Comparison of ENCODE assay signal across 9 cellular contexts in the genomic region with DNA sequence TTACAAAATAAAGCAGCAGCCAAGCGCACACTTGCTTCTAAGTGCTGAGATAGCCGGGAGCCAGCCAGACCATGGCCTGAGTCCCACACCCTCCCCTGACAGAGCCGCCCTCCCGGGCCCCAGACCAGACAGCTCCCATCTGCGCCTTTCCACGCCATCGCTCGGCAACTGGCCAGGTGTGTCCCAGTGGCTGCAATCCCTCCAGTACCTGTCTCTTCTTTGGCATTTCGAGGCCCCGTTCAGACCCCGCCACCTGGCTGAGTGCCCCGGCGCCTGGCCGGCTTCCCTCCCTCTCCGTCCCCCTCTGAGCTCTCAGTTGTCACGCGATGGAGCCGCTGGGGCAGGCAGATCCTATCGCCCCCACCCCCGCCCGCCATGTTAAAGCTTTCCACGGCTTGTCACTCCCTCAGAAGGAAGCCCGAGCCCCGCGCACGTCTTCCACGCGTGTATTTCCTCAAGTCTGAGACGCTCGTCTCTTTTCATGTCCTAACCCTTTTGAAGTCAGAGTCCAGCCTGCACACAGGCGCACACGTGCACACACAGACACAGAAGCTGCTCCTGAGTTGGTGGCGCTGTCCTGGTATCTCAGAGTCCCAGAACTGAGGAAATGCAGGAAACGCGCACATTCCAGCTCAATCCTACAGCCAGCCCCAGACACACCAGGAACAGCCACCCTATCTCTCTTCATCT. TPM values are rescaled to one million over a fixed set of nuclear protein-coding genes. Genes with fewer than 3 reads are reported as not detected.
DNase-seq lines count a peak whose midpoint lies in the region; ATAC-seq and TF ChIP-seq lines count a peak whose summit lies in the region.
"Had no signal": no experiment of that assay in that cellular context is flagged by ENCODE, and none has a peak within 500 bp of the region (broad histone marks: within the 10 kb centered on the region; RNA-seq: fewer than 3 reads in every experiment).

No MANE protein-coding gene starts in this region.

- H3K4me1 Mint-ChIP-seq in glutamatergic neuron (ENCODE audit: low read depth, unreplicated experiment), result peaks cover 64% of the 10 kb centered on the region

- H3K27ac Mint-ChIP-seq in glutamatergic neuron (ENCODE audit: unreplicated experiment), result peak overlapping the region; percentile 75

- H3K27me3 ChIP-seq in ovary, result no peaks in the 10 kb centered on the region

- DNase-seq in EH (ENCODE audit: low read depth) (peak; percentile 87), glutamatergic neuron (no peak), ovary (peak; percentile 93 to 96 (median 95)), NCI-H748 (lab: John Stamatoyannopoulos, UW; ENCODE audit: unreplicated experiment) (no peak), UCSD-AML1 (lab: John Stamatoyannopoulos, UW; ENCODE audit: unreplicated experiment) (no peak), NCI-H146 treated with DMSO at 0.1 percent for 48 hours (lab: John Stamatoyannopoulos, UW; ENCODE audit: unreplicated experiment) (no peak)

- H3K4me3 ChIP-seq in WI38 (ENCODE audit: low read depth, low read length) (peak overlapping the region; percentile 45), ovary (peak overlapping the region; percentile 25)

- intact Hi-C loops in ovary (cut with DNase I), result loop anchor here (5.0 to 10.0 kb wide), 3 partner anchors 55 to 217 kb away; a partner anchor contains a TSS

- TF ChIP-seq CTCF in WI38 (IDR thresholded peaks at IDR 0.05; ENCODE audit: low read depth, low read length) (0 out of 2 replicates have a peak, but pooled peaks have one; percentile 15), glutamatergic neuron (IDR thresholded peaks at IDR 0.05; ENCODE audit: partially characterized antibody, unreplicated experiment) (no peak), ovary (IDR thresholded peaks at IDR 0.05) (no peak)

- H3K27ac ChIP-seq in ovary, result peak overlapping the region; percentile 59 to 91
- H3K27ac ChIP-seq: epithelial cell of prostate had no signal

- no peak for TF ChIP-seq POLR2A in ovary (IDR thresholded peaks at IDR 0.05)

- H3K27me3 Mint-ChIP-seq in glutamatergic neuron (ENCODE audit: unreplicated experiment), result peaks cover 13% of the 10 kb centered on the region

- H3K9me3 Mint-ChIP-seq in glutamatergic neuron (ENCODE audit: unreplicated experiment), result peaks cover 10% of the 10 kb centered on the region

- no peak for ATAC-seq in HG02840 (IDR thresholded peaks at IDR 0.05; ENCODE audit: low FRiP score, unreplicated experiment)

- H3K4me3 Mint-ChIP-seq in glutamatergic neuron (ENCODE audit: unreplicated experiment), result peak overlapping the region; percentile 70

- H3K36me3 Mint-ChIP-seq in glutamatergic neuron (ENCODE audit: unreplicated experiment), result no peaks in the 10 kb centered on the region

- H3K9me3 ChIP-seq in ovary, result no peaks in the 10 kb centered on the region

- no peak for TF ChIP-seq EP300 in ovary (IDR thresholded peaks at IDR 0.05)

- no peaks in the 10 kb centered on the region for H3K36me3 ChIP-seq in ovary

- H3K4me1 ChIP-seq in ovary (ENCODE audit: insufficient read depth), result peaks cover 43% of the 10 kb centered on the region

- WGBS in ovary, 3 donors, result 5 to 9% (median 7%) methylated on average over 34 to 35 of the region's 35 CpGs

RNA-seq across cellular contexts. Expression of a gene that starts 7.9 kb away (rescaled TPM):
- total RNA-seq in glutamatergic neuron (ENCODE audit: unreplicated experiment) (52.9 TPM), ovary (100 to 1,000 TPM in 3 of 7 donors, 10 to 100 TPM in 4; 16.3 to 116 (median 95.8) TPM)
- 10 to 100 TPM; 11.1 to 43.7 TPM for polyA plus RNA-seq in ovary

Comparison
In these comparisons a context has a peak if more than half of its experiments do, and no peak if none do; other contexts are left out.
1. DNase-seq: peak in EH (single experiment) and ovary (5 of 5); none in glutamatergic neuron (single experiment), NCI-H748 (single experiment), UCSD-AML1 (single experiment) and NCI-H146 treated with DMSO at 0.1 percent for 48 hours (single experiment).